ENCODE assay signal across 8 cellular contexts in genomic region chr18:2906522-2907458, GRCh38. TPM values are rescaled to one million over a fixed set of nuclear protein-coding genes. Genes with fewer than 3 reads are reported as not detected.
DNase-seq lines count a peak whose midpoint lies in the region; ATAC-seq and TF ChIP-seq lines count a peak whose summit lies in the region.

No MANE protein-coding gene starts in this region.

- peaks cover 13% of the 10 kb centered on the region for H3K36me3 Mint-ChIP-seq in effector memory CD8-positive, alpha-beta T cell (ENCODE audit: insufficient read depth)

- H3K4me1 ChIP-seq in muscle layer of colon (ENCODE audit: insufficient read depth, low read length): peaks cover 4% of the 10 kb centered on the region
- H3K4me1 ChIP-seq in thoracic aorta (ENCODE audit: control insufficient read depth in 1 of 2, low read depth in 2 of 2): peaks cover 0 to 37% of the 10 kb centered on the region in 2 donors
- H3K4me1 ChIP-seq in SJCRH30: no peaks in the 10 kb centered on the region

- peak overlapping the region; percentile 78 to 82 for H3K4me3 Mint-ChIP-seq in effector memory CD8-positive, alpha-beta T cell

- DNase-seq in DMS53 (lab: John Stamatoyannopoulos, UW) (peak; percentile 81), HuH-7 (ENCODE audit: low spot score) (peak; percentile 85), thoracic aorta (ENCODE audit: low spot score) (no peak), SJCRH30 (no peak)
- peak; percentile 63 for DNase-seq in activated CD4-positive, alpha-beta T cell treated with anti-CD3 and anti-CD28 coated beads for 48 hours
- peak; percentile 22 to 39 (median 31) for DNase-seq in effector memory CD8-positive, alpha-beta T cell

- H3K9ac ChIP-seq in muscle layer of colon (ENCODE audit: low read length): no peak overlapping the region

- H3K9me3 ChIP-seq in muscle layer of colon (ENCODE audit: low read length) (no peaks in the 10 kb centered on the region), thoracic aorta (no peaks in the 10 kb centered on the region), SJCRH30 (replicated peaks) (no peaks in the 10 kb centered on the region)

- peak overlapping the region; percentile 80 to 91 for H3K27ac Mint-ChIP-seq in effector memory CD8-positive, alpha-beta T cell

- peaks cover 18 to 20% of the 10 kb centered on the region in 2 donors for H3K4me1 Mint-ChIP-seq in effector memory CD8-positive, alpha-beta T cell (ENCODE audit: low read depth in 2 of 2)

- no peaks in the 10 kb centered on the region for H3K9me3 Mint-ChIP-seq in effector memory CD8-positive, alpha-beta T cell

- H3K27me3 Mint-ChIP-seq in effector memory CD8-positive, alpha-beta T cell: no peaks in the 10 kb centered on the region

- H3K27ac ChIP-seq in muscle layer of colon (ENCODE audit: low read depth, low read length): no peak overlapping the region
- H3K27ac ChIP-seq in thoracic aorta: peak overlapping the region in 1 of 2 donors; percentile 8
- H3K27ac ChIP-seq in SJCRH30: no peak overlapping the region

- peak; percentile 35 for ATAC-seq in GM19468 (IDR thresholded peaks at IDR 0.05; ENCODE audit: extremely low read depth, unreplicated experiment)
- ATAC-seq in effector memory CD8-positive, alpha-beta T cell (replicated peaks): peak; percentile 75
- ATAC-seq in thoracic aorta (ENCODE audit: insufficient number of reproducible peaks, low FRiP score, low read depth): peak; percentile 40

- H3K36me3 ChIP-seq in muscle layer of colon (ENCODE audit: insufficient read depth, low read length) (no peaks in the 10 kb centered on the region), thoracic aorta (peaks cover 5% of the 10 kb centered on the region), SJCRH30 (no peaks in the 10 kb centered on the region)

- H3K4me3 ChIP-seq in muscle layer of colon (ENCODE audit: low read depth in 1 of 2, low read length in 2 of 2): peak overlapping the region; percentile 35 to 42
- peak overlapping the region; percentile 76 for H3K4me3 ChIP-seq in thoracic aorta
- H3K4me3 ChIP-seq in SJCRH30: no peak overlapping the region

- TF ChIP-seq CTCF in thoracic aorta (IDR thresholded peaks at IDR 0.05): no peak

- H3K27me3 ChIP-seq in muscle layer of colon (ENCODE audit: control insufficient read depth in 1 of 2, insufficient read depth in 2 of 2, low read length in 2 of 2) (peaks cover 0 to 12% of the 10 kb centered on the region in 2 donors), thoracic aorta (replicated peaks; ENCODE audit: insufficient read depth) (no peaks in the 10 kb centered on the region), SJCRH30 (no peaks in the 10 kb centered on the region)

RNA-seq across cellular contexts. Expression of gene EMILIN2, which starts 60.0 kb away (rescaled TPM):
- 10 to 100 TPM; 22.6 to 27.4 TPM for total RNA-seq in thoracic aorta
- 0.06 and 0.28 TPM in 2 replicates for total RNA-seq in SJCRH30 (2014; rRNA removed; shearing (Covaris generic))

Comparison
In these comparisons a context has a peak if more than half of its experiments do, and no peak if none do; other contexts are left out.
1. DNase-seq: peak in DMS53 (single experiment), HuH-7 (single experiment), activated CD4-positive, alpha-beta T cell treated with anti-CD3 and anti-CD28 coated beads for 48 hours (single experiment) and effector memory CD8-positive, alpha-beta T cell (3 of 3); none in thoracic aorta (single experiment) and SJCRH30 (0 of 2).
2. RNA of gene EMILIN2, which starts 60.0 kb away (total RNA-seq): 22.6 to 27.4 TPM in thoracic aorta; 0.06 to 0.28 TPM in SJCRH30; every median in the first group is over 10 times any median in the second.
3. Peak in every context shown above with its lines, with median percentiles within 50 percentile points of each other: ATAC-seq.